Comparison of ENCODE assay signal across 23 cellular contexts in the genomic region with DNA sequence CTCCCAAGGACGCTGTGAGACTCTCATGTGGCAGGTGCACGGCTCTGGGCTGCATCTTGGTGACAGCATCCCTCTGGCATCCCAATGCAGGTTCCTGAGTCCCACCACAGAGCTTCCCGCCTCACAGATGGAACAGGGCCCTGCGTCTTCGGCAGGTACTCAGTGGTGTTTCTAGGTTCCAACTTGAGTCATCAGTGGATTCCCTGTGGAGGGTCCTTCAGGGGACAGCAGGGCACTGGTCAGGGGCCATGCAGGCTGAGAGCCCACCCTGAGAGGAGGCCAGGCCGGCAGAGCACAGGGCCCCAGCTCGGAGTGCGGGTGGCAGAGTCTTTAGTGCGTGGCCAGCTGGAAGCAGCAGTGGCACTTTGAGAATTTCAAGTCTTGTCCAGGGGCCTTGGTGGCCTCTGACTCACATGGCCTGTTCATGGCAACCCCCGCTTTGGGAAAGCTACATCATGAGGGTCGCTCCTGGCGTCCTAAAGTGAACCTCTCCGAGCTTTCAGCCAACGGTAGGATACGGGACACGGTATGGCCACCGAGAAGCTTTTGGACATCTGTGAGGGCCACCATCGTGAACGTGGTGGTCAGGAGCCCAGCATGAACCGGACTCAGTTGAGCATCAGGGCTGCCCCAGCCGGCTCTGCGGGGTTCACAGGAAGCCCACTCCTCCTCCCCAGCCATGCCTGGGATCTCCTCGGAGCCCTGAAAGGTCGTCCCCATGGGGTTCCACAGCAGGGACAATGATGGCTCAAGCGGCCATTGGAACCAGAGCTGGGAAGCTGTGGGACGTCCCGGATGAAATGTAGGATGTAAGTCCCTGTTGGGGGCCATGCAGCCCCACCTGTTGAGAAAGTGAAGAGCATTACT.
"Had no signal": no experiment of that assay in that cellular context is flagged by ENCODE, and none has a peak within 500 bp of the region (broad histone marks: within the 10 kb centered on the region; RNA-seq: fewer than 3 reads in every experiment).

No MANE protein-coding gene starts in this region.

- H3K27ac Mint-ChIP-seq: activated naive CD4-positive, alpha-beta T cell treated with anti-CD3 and anti-CD28 coated beads, Interleukin-2, amount 50 U/mL, for 72 hours; stimulated activated memory B cell treated with anti-CD40 and anti-IgM and Interleukin-4, amounts not matched to agents 10 μg/mL and 1 μg/mL and 100 μg/mL, for 72 hours had no signal

- H3K4me3 ChIP-seq: adrenal gland, gastrocnemius medialis, heart left ventricle, sigmoid colon, testis, upper lobe of right lung had no signal

- H3K9ac ChIP-seq: parathyroid adenoma, SK-N-SH had no signal

- H3K36me3 ChIP-seq: adrenal gland, gastrocnemius medialis, heart left ventricle, sigmoid colon, upper lobe of right lung had no signal

- H3K27me3 ChIP-seq: testis had no signal

- H3K27ac ChIP-seq: adrenal gland, gastrocnemius medialis, heart left ventricle, parathyroid adenoma, sigmoid colon, testis, upper lobe of right lung had no signal

- H3K4me2 ChIP-seq: SK-N-SH had no signal

- H3K9me2 ChIP-seq: SK-N-SH had no signal

- H3K9me3 Mint-ChIP-seq: activated naive CD4-positive, alpha-beta T cell treated with anti-CD3 and anti-CD28 coated beads, Interleukin-2, amount 50 U/mL, for 72 hours; stimulated activated memory B cell treated with anti-CD40 and anti-IgM and Interleukin-4, amounts not matched to agents 10 μg/mL and 1 μg/mL and 100 μg/mL, for 72 hours had no signal

- H3K9me3 ChIP-seq: adrenal gland, gastrocnemius medialis, heart left ventricle, sigmoid colon, SK-N-SH, testis, upper lobe of right lung had no signal

- H2AFZ ChIP-seq: parathyroid adenoma had no signal

- H3K4me3 Mint-ChIP-seq: stimulated activated memory B cell treated with anti-CD40 and anti-IgM and Interleukin-4, amounts not matched to agents 10 μg/mL and 1 μg/mL and 100 μg/mL, for 72 hours had no signal

- H3K4me1 ChIP-seq: parathyroid adenoma had no signal

- DNase-seq: activated CD4-positive, alpha-beta T cell treated with anti-CD3 and anti-CD28 coated beads, Interleukin-2, amount 50 U/mL, for 1 hour; activated CD8-positive, alpha-beta memory T cell treated with anti-CD3 and anti-CD28 coated beads, Interleukin-2, amount 50 U/mL, for 4 hours; activated effector memory CD4-positive, alpha-beta T cell treated with anti-CD3 and anti-CD28 coated beads, Interleukin-2, amount 50 U/mL, for 16 hours; activated T-cell treated with anti-CD3 and anti-CD28 coated beads, Interleukin-2, amount 50 U/mL, for 48 hours; cerebellar nuclear complex; cortex of kidney; effector CD4-positive, alpha-beta T cell; gastrocnemius medialis; mammary epithelial cell; midbrain; sigmoid colon; SK-N-SH; stimulated activated CD4-positive, alpha-beta T cell treated with anti-CD3 and anti-CD28 coated beads, Interleukin-4, amount 100 ng/mL, for 4 hours; T-helper 1 cell; T-helper 9 cell; testis; upper lobe of right lung had no signal

- H3K79me2 ChIP-seq: parathyroid adenoma had no signal

- H3K36me3 Mint-ChIP-seq: activated naive CD4-positive, alpha-beta T cell treated with anti-CD3 and anti-CD28 coated beads, Interleukin-2, amount 50 U/mL, for 72 hours; stimulated activated memory B cell treated with anti-CD40 and anti-IgM and Interleukin-4, amounts not matched to agents 10 μg/mL and 1 μg/mL and 100 μg/mL, for 72 hours had no signal

- ATAC-seq: activated naive CD4-positive, alpha-beta T cell treated with anti-CD3 and anti-CD28 coated beads, Interleukin-2, amount 50 U/mL, for 72 hours; esophagus mucosa; gastrocnemius medialis; heart left ventricle; upper lobe of right lung had no signal
